Comparison of ENCODE assay signal across 20 cellular contexts in genomic region chr9:98356326-98356725, GRCh38.
A peak's percentile ranks its signal among the peaks of the same experiment; 100 is the strongest.
DNase-seq lines count a peak whose midpoint lies in the region; TF ChIP-seq lines count a peak whose summit lies in the region.
"Had no signal": no experiment of that assay in that cellular context is flagged by ENCODE, and none has a peak within 500 bp of the region (broad histone marks: within the 10 kb centered on the region; RNA-seq: fewer than 3 reads in every experiment).

No MANE protein-coding gene starts in this region.

- H3K36me3 ChIP-seq in skeletal muscle satellite cell (ENCODE audit: insufficient read depth, low read length): no peaks in the 10 kb centered on the region
- H3K36me3 ChIP-seq: Peyer's patch, SJCRH30 had no signal

- H3K4me1 ChIP-seq in skeletal muscle satellite cell (ENCODE audit: control insufficient read depth, insufficient read depth, low read length): peaks cover 33% of the 10 kb centered on the region
- H3K4me1 ChIP-seq: Caco-2, Peyer's patch, SJCRH30 had no signal

- peak overlapping the region; percentile 67 for H3K9ac ChIP-seq in skeletal muscle satellite cell (ENCODE audit: low read depth, low read length)

- peak overlapping the region; percentile 3 for H3K4me3 ChIP-seq in skeletal muscle satellite cell (ENCODE audit: low read length)
- H3K4me3 ChIP-seq: Peyer's patch, SJCRH30 had no signal

- no peaks in the 10 kb centered on the region for H3K4me1 Mint-ChIP-seq in Calu3 (ENCODE audit: low read depth, unreplicated experiment)

- no peaks in the 10 kb centered on the region for H3K36me3 Mint-ChIP-seq in Calu3 (ENCODE audit: insufficient read depth, unreplicated experiment)

- peaks cover 77% of the 10 kb centered on the region for H3K27me3 Mint-ChIP-seq in Calu3 (ENCODE audit: unreplicated experiment)

- peak overlapping the region; percentile 31 for H3K27ac ChIP-seq in epithelial cell of prostate
- H3K27ac ChIP-seq: Peyer's patch, SJCRH30 had no signal

- H3K27ac Mint-ChIP-seq in Calu3 (ENCODE audit: unreplicated experiment): no peak overlapping the region
- H3K27ac Mint-ChIP-seq: CD4-positive, alpha-beta T cell had no signal

- CTCF ChIA-PET in Calu3 (lab: Charles Lee): no interaction called here

- H3K4me3 Mint-ChIP-seq in Calu3 (ENCODE audit: low read depth, unreplicated experiment): no peak overlapping the region
- H3K4me3 Mint-ChIP-seq: CD4-positive, alpha-beta T cell had no signal

- DNase-seq in HCEC 1CT (peak; percentile 47), amniotic epithelial cell (ENCODE audit: low read depth) (peak; percentile 42), epithelial cell of prostate (ENCODE audit: low read depth, low spot score) (no peak), posterior vena cava (ENCODE audit: low spot score) (no peak), Calu3 (no peak)
- no peak for DNase-seq in activated naive CD4-positive, alpha-beta T cell treated with anti-CD3 and anti-CD28 coated beads, Interleukin-2, amount 50 U/mL, for 16 hours
- DNase-seq: Caco-2; CD4-positive, alpha-beta T cell; DND-41; Kasumi-1; NCI-H1694; NCI-H2081; NCI-H2171; NCI-H345; NCI-H524; NCI-H774; NK-92 treated with Interleukin-12 subunit alpha and Interleukin-12 subunit beta, amount 100 ng/mL, for 24 hours; Peyer's patch; SJCRH30 had no signal

- intact Hi-C loops in posterior vena cava (cut with DNase I) (loop anchor here in 1 of 2 donors (5.0 kb wide), 1 partner anchor 399 kb away; no protein-coding TSS in a partner anchor), Calu3 (cut with micrococcal nuclease; ENCODE audit: unreplicated experiment) (no loop called here)

- TF ChIP-seq CTCF in Calu3 (IDR thresholded peaks at IDR 0.05; ENCODE audit: unreplicated experiment): no peak

- H3K9me3 ChIP-seq in skeletal muscle satellite cell (replicated peaks; ENCODE audit: low read length): no peaks in the 10 kb centered on the region
- H3K9me3 ChIP-seq: SJCRH30 had no signal

- no peaks in the 10 kb centered on the region for H3K9me3 Mint-ChIP-seq in Calu3 (ENCODE audit: low read depth, unreplicated experiment)

- BruUV-seq in Calu3 (replicated peaks; lab: Mats Ljungman, UMichigan): no TSS peak

- no peaks in the 10 kb centered on the region for H3K27me3 ChIP-seq in skeletal muscle satellite cell (ENCODE audit: control insufficient read depth, insufficient read depth, low read length)
- H3K27me3 ChIP-seq: Peyer's patch had no signal

- H3K4me2 ChIP-seq in skeletal muscle satellite cell (ENCODE audit: low read length): peak overlapping the region; percentile 61

Comparison
In these comparisons a context has a peak if more than half of its experiments do, and no peak if none do; other contexts are left out.
1. DNase-seq: peak in HCEC 1CT (single experiment) and amniotic epithelial cell (single experiment); none in epithelial cell of prostate (single experiment), posterior vena cava (single experiment), Calu3 (single experiment) and activated naive CD4-positive, alpha-beta T cell treated with anti-CD3 and anti-CD28 coated beads, Interleukin-2, amount 50 U/mL, for 16 hours (single experiment).